28 cellular contexts compared by ENCODE assay signal in the genomic region with DNA sequence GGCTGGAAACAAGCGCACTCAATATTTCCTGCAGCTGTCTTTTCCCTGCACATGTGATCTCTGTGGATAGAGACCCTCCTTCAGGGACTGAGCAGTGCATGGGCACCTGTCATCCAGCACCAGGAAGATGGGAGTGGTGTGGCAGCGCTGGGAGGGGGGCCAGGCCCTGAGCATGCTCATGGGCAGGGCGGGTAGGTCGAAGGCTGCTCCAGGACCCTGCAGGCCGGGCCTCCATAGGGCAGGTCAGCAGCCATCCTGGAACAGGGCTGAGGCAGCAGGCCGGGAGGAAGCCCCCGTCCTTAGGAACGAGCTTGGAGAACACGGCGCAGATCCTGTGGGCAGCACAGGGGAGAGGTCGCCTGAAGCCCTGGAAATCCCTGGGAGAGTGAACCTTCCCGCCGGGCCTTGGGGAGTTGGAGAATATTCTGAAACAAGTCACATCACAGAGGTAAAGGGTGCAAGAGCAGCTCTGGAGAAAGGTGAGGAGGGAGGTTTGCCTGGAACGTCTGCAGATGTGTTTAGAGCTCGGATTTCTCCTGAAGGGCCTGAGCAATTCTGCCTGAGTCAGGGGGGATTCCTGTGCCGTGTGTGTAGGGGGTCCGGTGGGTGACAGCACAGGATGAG.
DNase-seq lines count a peak whose midpoint lies in the region; ATAC-seq and TF ChIP-seq lines count a peak whose summit lies in the region.
"Had no signal": no experiment of that assay in that cellular context is flagged by ENCODE, and none has a peak within 500 bp of the region (broad histone marks: within the 10 kb centered on the region; RNA-seq: fewer than 3 reads in every experiment).

No MANE protein-coding gene starts in this region.

- TF ChIP-seq CTCF in Panc1 (IDR thresholded peaks at IDR 0.05) (no peak), hepatocyte (IDR thresholded peaks at IDR 0.05; ENCODE audit: poor library complexity) (no peak), neural progenitor cell (IDR thresholded peaks at IDR 0.05) (no peak), thyroid gland (IDR thresholded peaks at IDR 0.05) (no peak)

- peaks cover 10% of the 10 kb centered on the region for H3K4me1 Mint-ChIP-seq in neural progenitor cell
- no peaks in the 10 kb centered on the region for H3K4me1 Mint-ChIP-seq in activated T-cell treated with anti-CD3 and anti-CD28 coated beads, Interleukin-2, amount 50 U/mL, for 4 hours (ENCODE audit: low read depth)
- H3K4me1 Mint-ChIP-seq: B cell, immature natural killer cell had no signal

- no peaks in the 10 kb centered on the region for H3F3A ChIP-seq in neural progenitor cell (ENCODE audit: low read depth)

- no TSS peak for BruUV-seq in Panc1 (replicated peaks; lab: Mats Ljungman, UMichigan)

- peak overlapping the region; percentile 42 for H3K27ac Mint-ChIP-seq in neural progenitor cell
- H3K27ac Mint-ChIP-seq: activated naive CD8-positive, alpha-beta T cell; activated T-helper 2 cell treated with anti-CD3 and anti-CD28 coated beads, Interferon-gamma antibody, Interleukin-2, Interleukin-4, amounts not matched to agents 10 μg/mL and 5 μg/mL and 100 μg/mL, durations not matched to agents 14 hours and 24 hours and 36 hours; B cell; immature natural killer cell; progenitor cell of endocrine pancreas had no signal

- no peaks in the 10 kb centered on the region for H3K9me2 ChIP-seq in hepatocyte (replicated peaks; ENCODE audit: insufficient read depth)

- H3K36me3 Mint-ChIP-seq in neural progenitor cell: no peaks in the 10 kb centered on the region
- H3K36me3 Mint-ChIP-seq in activated T-cell treated with anti-CD3 and anti-CD28 coated beads, Interleukin-2, amount 50 U/mL, for 4 hours (ENCODE audit: insufficient read depth): no peaks in the 10 kb centered on the region
- H3K36me3 Mint-ChIP-seq: activated naive CD8-positive, alpha-beta T cell; immature natural killer cell had no signal

- in situ Hi-C loops in Panc1 (cut with HindIII; ENCODE audit: low pct_unique_long_range_greater_than_20kb, low sequenced_read_pairs): no loop called here

- H3K27me3 ChIP-seq in Panc1 (ENCODE audit: control insufficient read depth, insufficient read depth, low read length) (peaks cover 26% of the 10 kb centered on the region), hepatocyte (peaks cover under 1% of the 10 kb centered on the region), neural progenitor cell (no peaks in the 10 kb centered on the region), thyroid gland (no peaks in the 10 kb centered on the region)
- H3K27me3 ChIP-seq: foreskin keratinocyte had no signal

- no peak overlapping the region for H3K9ac ChIP-seq in neural progenitor cell

- no peaks in the 10 kb centered on the region for H3K36me3 ChIP-seq in Panc1 (ENCODE audit: control insufficient read depth, insufficient read depth, low read length)
- no peaks in the 10 kb centered on the region for H3K36me3 ChIP-seq in hepatocyte (replicated peaks; ENCODE audit: insufficient read depth, low read depth)
- no peaks in the 10 kb centered on the region for H3K36me3 ChIP-seq in neural progenitor cell
- H3K36me3 ChIP-seq in thyroid gland: no peaks in the 10 kb centered on the region

- CTCF ChIA-PET in Panc1 (lab: Charles Lee): no interaction called here

- H3K4me3 Mint-ChIP-seq in neural progenitor cell: no peak overlapping the region
- no peak overlapping the region for H3K4me3 Mint-ChIP-seq in activated T-cell treated with anti-CD3 and anti-CD28 coated beads, Interleukin-2, amount 50 U/mL, for 4 hours
- H3K4me3 Mint-ChIP-seq: activated naive CD8-positive, alpha-beta T cell; B cell; immature natural killer cell had no signal

- H3K4me1 ChIP-seq in Panc1 (ENCODE audit: control insufficient read depth, insufficient read depth, low read length): no peaks in the 10 kb centered on the region
- H3K4me1 ChIP-seq in hepatocyte (ENCODE audit: insufficient read depth): no peaks in the 10 kb centered on the region
- H3K4me1 ChIP-seq in neural progenitor cell: peaks cover 6% of the 10 kb centered on the region
- H3K4me1 ChIP-seq in thyroid gland: peaks cover 9 to 14% of the 10 kb centered on the region in 2 donors
- H3K4me1 ChIP-seq: foreskin keratinocyte had no signal

- 0 out of 2 replicates have a peak, but pooled peaks have one; percentile 30 for ATAC-seq in Panc1
- ATAC-seq in activated T-cell treated with anti-CD3 and anti-CD28 coated beads, Interleukin-2, amount 50 U/mL, for 4 hours: no peak
- ATAC-seq: left lobe of liver had no signal

- no peaks in the 10 kb centered on the region for H3K9me3 ChIP-seq in Panc1 (ENCODE audit: control insufficient read depth, insufficient read depth, low read depth, low read length)
- H3K9me3 ChIP-seq in hepatocyte (ENCODE audit: low read depth): no peaks in the 10 kb centered on the region
- H3K9me3 ChIP-seq in neural progenitor cell (ENCODE audit: low read depth): no peaks in the 10 kb centered on the region
- H3K9me3 ChIP-seq in thyroid gland: no peaks in the 10 kb centered on the region

- no peak for TF ChIP-seq POLR2A in thyroid gland (IDR thresholded peaks at IDR 0.05)

- H3K27ac ChIP-seq in Panc1 (ENCODE audit: low read length) (no peak overlapping the region), hepatocyte (peak overlapping the region; percentile 50), neural progenitor cell (no peak overlapping the region), thyroid gland (peak overlapping the region in 2 of 3 donors; percentile 20 to 34)
- H3K27ac ChIP-seq: epithelial cell of prostate, foreskin keratinocyte had no signal

- H3K4me3 ChIP-seq in Panc1 (ENCODE audit: low read depth in 2 of 2, low read length in 2 of 2): no peak overlapping the region
- no peak overlapping the region for H3K4me3 ChIP-seq in hepatocyte
- no peak overlapping the region for H3K4me3 ChIP-seq in neural progenitor cell
- H3K4me3 ChIP-seq in thyroid gland (replicated peaks in 1 of 3): no peak overlapping the region

- peaks cover 2% of the 10 kb centered on the region for H3K27me3 Mint-ChIP-seq in neural progenitor cell (ENCODE audit: insufficient read depth, low read depth)
- no peaks in the 10 kb centered on the region for H3K27me3 Mint-ChIP-seq in activated T-cell treated with anti-CD3 and anti-CD28 coated beads, Interleukin-2, amount 50 U/mL, for 4 hours (ENCODE audit: low read depth)
- H3K27me3 Mint-ChIP-seq: activated naive CD8-positive, alpha-beta T cell; B cell had no signal

- H3K4me2 ChIP-seq in hepatocyte: no peak overlapping the region
- no peak overlapping the region for H3K4me2 ChIP-seq in neural progenitor cell

- H4K20me1 ChIP-seq in hepatocyte (ENCODE audit: insufficient read depth, poor library complexity, severe bottlenecking): no peaks in the 10 kb centered on the region
- no peaks in the 10 kb centered on the region for H4K20me1 ChIP-seq in neural progenitor cell (ENCODE audit: low read depth)

- intact Hi-C loops in Panc1 (cut with micrococcal nuclease; ENCODE audit: unreplicated experiment) (no loop called here), thyroid gland (cut with DNase I) (no loop called here)

- no peaks in the 10 kb centered on the region for H3K79me2 ChIP-seq in hepatocyte
- no peaks in the 10 kb centered on the region for H3K79me2 ChIP-seq in neural progenitor cell (ENCODE audit: low read depth)

- no peak overlapping the region for H2AFZ ChIP-seq in hepatocyte
- no peak overlapping the region for H2AFZ ChIP-seq in neural progenitor cell (replicated peaks)

- 91% methylated on average over 16 of the region's 17 CpGs for WGBS in hepatocyte (ENCODE audit: low lambda C conversion rate, missing lambda C conversion rate)
- 76 to 83% methylated on average over 16 to 17 of the region's 17 CpGs for WGBS in thyroid gland, 2 donors

- H3K9me3 Mint-ChIP-seq in neural progenitor cell: no peaks in the 10 kb centered on the region
- H3K9me3 Mint-ChIP-seq in activated T-cell treated with anti-CD3 and anti-CD28 coated beads, Interleukin-2, amount 50 U/mL, for 4 hours: no peaks in the 10 kb centered on the region
- H3K9me3 Mint-ChIP-seq: activated T-helper 2 cell treated with anti-CD3 and anti-CD28 coated beads, Interferon-gamma antibody, Interleukin-2, Interleukin-4, amounts not matched to agents 10 μg/mL and 5 μg/mL and 100 μg/mL, durations not matched to agents 14 hours and 24 hours and 36 hours; immature natural killer cell had no signal

- POLR2A ChIA-PET in Panc1 (lab: Charles Lee): no interaction called here

- DNase-seq in Panc1 (ENCODE audit: low read depth, low spot score): no peak
- DNase-seq in hepatocyte (ENCODE audit: low spot score): no peak
- DNase-seq in neural progenitor cell (ENCODE audit: low spot score): no peak
- DNase-seq in thyroid gland: no peak
- no peak for DNase-seq in stimulated activated CD4-positive, alpha-beta T cell treated with anti-CD3 and anti-CD28 coated beads, Interleukin-4, amount 100 ng/mL, for 1 hour
- no peak for DNase-seq in C1 segment of cervical spinal cord (lab: John Stamatoyannopoulos, UW)
- no peak for DNase-seq in SHP77 treated with DMSO at 0.1 percent for 48 hours (lab: John Stamatoyannopoulos, UW)
- DNase-seq in activated T-cell treated with anti-CD3 and anti-CD28 coated beads, Interleukin-2, amount 50 U/mL, for 4 hours: no peak
- DNase-seq: activated CD4-positive, alpha-beta T cell treated with anti-CD3 and anti-CD28 coated beads, Interleukin-2, amount 50 U/mL, for 4 hours; activated CD8-positive, alpha-beta memory T cell treated with anti-CD3 and anti-CD28 coated beads, Interleukin-2, amount 50 U/mL, for 48 hours; DMS79; effector CD4-positive, alpha-beta T cell; foreskin keratinocyte; GF-D8; hippocampal formation; immature natural killer cell; NCI-H146; NCI-H524; SIG-M5; stimulated activated CD4-positive, alpha-beta T cell treated with anti-CD3 and anti-CD28 coated beads, Interleukin-1b, Interleukin-23, amount 100 ng/mL, for 48 hours; SW 1271; T1000 had no signal

Comparison
In these comparisons a context has a peak if more than half of its experiments do, and no peak if none do; other contexts are left out.
1. H3K27ac ChIP-seq: peak in hepatocyte (single experiment) and thyroid gland (2 of 3); none in Panc1 (single experiment) and neural progenitor cell (single experiment).